22 cellular contexts compared by ENCODE assay signal in the genomic region with DNA sequence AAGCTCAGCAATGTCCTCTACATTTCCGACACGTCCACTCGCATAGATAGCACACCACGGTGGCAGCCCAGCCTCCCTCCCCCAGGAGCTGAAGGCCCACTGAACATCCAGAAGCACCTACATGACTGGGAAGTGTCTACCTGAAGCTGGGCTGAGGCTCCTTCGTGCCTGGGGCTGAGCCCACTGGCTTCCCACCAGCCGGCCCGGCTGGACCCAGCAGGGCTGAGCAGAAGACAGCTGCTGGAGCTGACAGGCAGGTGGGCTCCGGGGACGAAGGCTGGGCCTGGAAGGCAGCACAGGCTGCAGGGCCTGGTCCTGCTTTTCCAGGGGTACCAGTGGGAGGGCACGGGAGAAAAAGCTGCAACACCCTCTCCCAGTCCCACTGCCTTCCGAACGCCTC. TPM values are rescaled to one million over a fixed set of nuclear protein-coding genes. Genes with fewer than 3 reads are reported as not detected.
DNase-seq lines count a peak whose midpoint lies in the region; ATAC-seq and TF ChIP-seq lines count a peak whose summit lies in the region.
"Had no signal": no experiment of that assay in that cellular context is flagged by ENCODE, and none has a peak within 500 bp of the region (broad histone marks: within the 10 kb centered on the region; RNA-seq: fewer than 3 reads in every experiment).

No MANE protein-coding gene starts in this region.

- BruUV-seq in A673 (replicated peaks; lab: Mats Ljungman, UMichigan): no TSS peak

- intact Hi-C loops in A673 (cut with micrococcal nuclease; ENCODE audit: unreplicated experiment): no loop called here
- intact Hi-C loops in prostate gland (cut with DNase I): no loop called here

- TF ChIP-seq CTCF in A673 (conservative IDR thresholded peaks at IDR 0.05; ENCODE audit: low read depth, low read length) (no peak), VCaP (conservative IDR thresholded peaks at IDR 0.05) (no peak), prostate gland (IDR thresholded peaks at IDR 0.05) (no peak), omental fat pad (IDR thresholded peaks at IDR 0.05) (no peak)

- H3K4me3 ChIP-seq in A673 (ENCODE audit: low read depth, low read length, poor library complexity, severe bottlenecking) (no peak overlapping the region), prostate gland (no peak overlapping the region)
- H3K4me3 ChIP-seq: gastroesophageal sphincter had no signal

- H3K9me3 ChIP-seq in A673 (ENCODE audit: low read depth, low read length, poor library complexity, severe bottlenecking): no peaks in the 10 kb centered on the region
- H3K9me3 ChIP-seq in prostate gland: no peaks in the 10 kb centered on the region
- H3K9me3 ChIP-seq: gastroesophageal sphincter had no signal

- TF ChIP-seq POLR2A in prostate gland (IDR thresholded peaks at IDR 0.05): no peak

- WGBS in prostate gland: 68% methylated on average over 12 of the region's 12 CpGs

- peak overlapping the region; percentile 57 for H3K27ac ChIP-seq in A673 (ENCODE audit: low read depth, low read length, poor library complexity, severe bottlenecking)
- peak overlapping the region; percentile 76 for H3K27ac ChIP-seq in VCaP
- H3K27ac ChIP-seq in prostate gland: peak overlapping the region; percentile 71 to 86
- H3K27ac ChIP-seq: gastroesophageal sphincter had no signal

- H3K27me3 ChIP-seq in A673 (replicated peaks; ENCODE audit: insufficient read depth, low read depth, low read length, poor library complexity) (no peaks in the 10 kb centered on the region), prostate gland (replicated peaks; ENCODE audit: insufficient read depth) (no peaks in the 10 kb centered on the region)
- H3K27me3 ChIP-seq: gastroesophageal sphincter had no signal

- H3K4me1 ChIP-seq in A673 (ENCODE audit: insufficient read depth, low read length, poor library complexity, severe bottlenecking) (peaks cover 22% of the 10 kb centered on the region), prostate gland (replicated peaks) (peaks cover 36% of the 10 kb centered on the region)
- H3K4me1 ChIP-seq: gastroesophageal sphincter had no signal

- POLR2A ChIA-PET in A673 (lab: Charles Lee; ENCODE audit: low non-redundant PET): no interaction called here

- ATAC-seq in left lobe of liver: no peak
- ATAC-seq in omental fat pad (ENCODE audit: low FRiP score): no peak
- no peak for ATAC-seq in GM21515 (IDR thresholded peaks at IDR 0.05; ENCODE audit: unreplicated experiment)
- ATAC-seq in HG03159 (IDR thresholded peaks at IDR 0.05; ENCODE audit: unreplicated experiment): no peak
- ATAC-seq: gastroesophageal sphincter, SK-N-SH treated with all-trans-retinoic acid at 6 μM for 48 hours had no signal

- no peaks in the 10 kb centered on the region for H3K36me3 ChIP-seq in A673 (ENCODE audit: insufficient read depth, low read length, poor library complexity, severe bottlenecking)
- no peaks in the 10 kb centered on the region for H3K36me3 ChIP-seq in prostate gland
- H3K36me3 ChIP-seq: gastroesophageal sphincter had no signal

- CTCF ChIA-PET in A673 (lab: Charles Lee): no interaction called here

- DNase-seq in A673 (ENCODE audit: low spot score) (no peak), left lobe of liver (ENCODE audit: low spot score) (peak; percentile 47), prostate gland (ENCODE audit: low spot score) (no peak), omental fat pad (ENCODE audit: low spot score) (no peak), cerebellar nuclear complex (lab: John Stamatoyannopoulos, UW) (no peak)
- DNase-seq: activated CD4-positive, alpha-beta T cell treated with anti-CD3 and anti-CD28 coated beads, Interleukin-2, amount 10 ng/mL, durations not matched to agents 7 days and 5 days; activated naive CD4-positive, alpha-beta T cell; activated T-cell treated with anti-CD3 and anti-CD28 coated beads, Interleukin-2, amount 50 U/mL, for 48 hours; effector memory CD4-positive, alpha-beta T cell; GF-D8; GOT3; NCI-H1092 treated with DMSO at 0.1 percent for 48 hours; NCI-H1930; NCI-H69; occipital lobe; stimulated activated CD4-positive, alpha-beta T cell treated with anti-CD3 and anti-CD28 coated beads, Interleukin-4, amount 100 ng/mL, for 4 hours; stimulated activated naive CD4-positive, alpha-beta T cell had no signal

RNA-seq across cellular contexts. Expression of a gene that starts 13.5 kb away (rescaled TPM):
- 1.4 and 2.9 TPM in 2 replicates for total RNA-seq in A673 (2021)
- total RNA-seq in left lobe of liver: 537 TPM
- total RNA-seq in prostate gland: 100 to 1,000 TPM; 103 to 167 TPM
- 1 to 10 TPM in 3 of 4 donors, under 1 TPM in 1; 0.50 to 5.4 (median 1.6) TPM for total RNA-seq in omental fat pad

Comparison
In these comparisons a context has a peak if more than half of its experiments do, and no peak if none do; other contexts are left out.
1. RNA of a gene that starts 13.5 kb away (total RNA-seq): 537 TPM in left lobe of liver (single experiment) and 103 to 167 TPM in prostate gland; 0.50 to 5.4 TPM in omental fat pad and 1.4 to 2.9 TPM in A673; every median in the first group is over 10 times any median in the second.
2. Peak in every context shown above with its lines, with median percentiles within 50 percentile points of each other: H3K27ac ChIP-seq.